23 cellular contexts compared by ENCODE assay signal in genomic region chr12:101680647-101681046, GRCh38. TPM values are rescaled to one million over a fixed set of nuclear protein-coding genes. Genes with fewer than 3 reads are reported as not detected.
"Had no signal": no experiment of that assay in that cellular context is flagged by ENCODE, and none has a peak within 500 bp of the region (broad histone marks: within the 10 kb centered on the region; RNA-seq: fewer than 3 reads in every experiment).

No MANE protein-coding gene starts in this region.

- H3K27me3 ChIP-seq: dorsolateral prefrontal cortex, pancreas, suprapubic skin, transverse colon, upper lobe of right lung, uterus had no signal

- H3K4me1 ChIP-seq: pancreas, upper lobe of right lung, uterus had no signal

- H3K36me3 ChIP-seq: neutrophil, pancreas, suprapubic skin, transverse colon, upper lobe of right lung, uterus had no signal

- H3K9me3 ChIP-seq: mucosa of descending colon, neutrophil, pancreas, suprapubic skin, transverse colon, upper lobe of right lung, uterus had no signal

- ATAC-seq: left colon; mucosa of descending colon; natural killer cell treated with Interleukin-12 subunit alpha and Interleukin-12 subunit beta and Interleukin-15 and Interleukin-18, amount 100 ng/mL, for 72 hours; pancreas; stimulated activated naive B cell treated with anti-CD40 and anti-IgM and Interleukin-4, amounts not matched to agents 10 μg/mL and 1 μg/mL and 100 μg/mL, for 72 hours; stimulated activated naive CD8-positive, alpha-beta T cell treated with anti-CD3 and anti-CD28 coated beads, Interleukin-15, amount 100 ng/mL, for 72 hours; upper lobe of right lung had no signal

- H3K4me3 ChIP-seq: lung, mucosa of descending colon, pancreas, suprapubic skin, transverse colon, upper lobe of right lung, uterus had no signal

- H3K27ac ChIP-seq: neutrophil, pancreas, suprapubic skin, transverse colon, upper lobe of right lung, uterus had no signal

- DNase-seq: dorsolateral prefrontal cortex; effector CD4-positive, alpha-beta T cell; head of caudate nucleus; hippocampal formation; left colon; mucosa of descending colon; naive B cell; pancreas; small intestine; stimulated activated CD4-positive, alpha-beta T cell treated with anti-CD3 and anti-CD28 coated beads, Interleukin-15, amount 100 ng/mL, for 24 hours; stimulated activated CD4-positive, alpha-beta T cell treated with anti-CD3 and anti-CD28 coated beads, Interleukin-2, amount 100 ng/mL, for 48 hours; stimulated activated naive B cell treated with anti-CD40 and anti-IgM and Interleukin-4, amounts not matched to agents 10 μg/mL and 1 μg/mL and 100 μg/mL, for 72 hours; stimulated activated naive CD8-positive, alpha-beta T cell treated with anti-CD3 and anti-CD28 coated beads, Interleukin-15, amount 100 ng/mL, for 72 hours; transverse colon; upper lobe of right lung; uterus had no signal

RNA-seq across cellular contexts. Expression of gene SYCP3, which starts 58.6 kb away (rescaled TPM):
- total RNA-seq: glomerular endothelial cell, kidney epithelial cell, neural crest cell had no signal
